8 cellular contexts compared by ENCODE assay signal in the genomic region with DNA sequence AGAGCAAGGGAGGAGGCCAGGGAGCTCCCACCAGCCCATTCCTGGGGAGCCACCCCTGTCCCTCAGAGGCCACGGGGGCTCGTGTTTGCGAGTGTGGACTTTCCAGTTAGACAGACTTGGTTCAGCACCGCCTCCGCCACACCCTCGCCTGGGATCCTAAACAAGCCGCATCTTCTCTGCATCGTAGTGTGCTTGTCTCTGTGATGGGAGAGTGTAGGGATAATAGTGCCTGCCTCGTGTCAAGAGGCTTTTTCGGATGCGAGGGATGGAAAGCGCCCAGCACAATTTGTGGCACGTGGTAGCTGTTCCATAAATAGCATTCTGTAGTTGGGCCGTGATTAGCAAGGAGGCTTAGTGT. TPM values are rescaled to one million over a fixed set of nuclear protein-coding genes. Genes with fewer than 3 reads are reported as not detected.
DNase-seq lines count a peak whose midpoint lies in the region; ATAC-seq and TF ChIP-seq lines count a peak whose summit lies in the region.

No MANE protein-coding gene starts in this region.

- CTCF ChIA-PET in activated CD4-positive, alpha-beta T cell treated with anti-CD3 and anti-CD28 coated beads, Interleukin-2, amount 10 ng/mL, durations not matched to agents 7 days and 5 days (lab: Charles Lee), result interaction anchor here (0.6 kb wide), 1 partner anchor 56 kb away, joined by 4 read pairs; no protein-coding TSS in a partner anchor

- no peaks in the 10 kb centered on the region for H3K9me3 Mint-ChIP-seq in activated CD4-positive, alpha-beta T cell treated with anti-CD3 and anti-CD28 coated beads, Interleukin-2, amount 10 ng/mL, durations not matched to agents 7 days and 5 days

- H3K9me3 ChIP-seq in duodenal mucosa (ENCODE audit: control insufficient read depth in 1 of 2, low read length in 2 of 2) (no peaks in the 10 kb centered on the region), muscle layer of colon (ENCODE audit: low read length) (no peaks in the 10 kb centered on the region), tibial nerve (no peaks in the 10 kb centered on the region)

- no peak for TF ChIP-seq CTCF in tibial nerve (IDR thresholded peaks at IDR 0.05)

- no peak for TF ChIP-seq EP300 in tibial nerve (IDR thresholded peaks at IDR 0.05)

- H3K4me1 ChIP-seq in duodenal mucosa (ENCODE audit: control insufficient read depth in 1 of 2, insufficient read depth in 2 of 2, low read length in 2 of 2) (peaks cover 19 to 27% of the 10 kb centered on the region in 2 donors), muscle layer of colon (ENCODE audit: insufficient read depth, low read length) (peaks cover 18% of the 10 kb centered on the region), tibial nerve (peaks cover 0 to 23% (median 15%) of the 10 kb centered on the region in 4 donors)

- no peaks in the 10 kb centered on the region for H3K36me3 ChIP-seq in duodenal mucosa (ENCODE audit: control insufficient read depth in 1 of 2, insufficient read depth in 2 of 2, low read length in 2 of 2)
- H3K36me3 ChIP-seq in muscle layer of colon (ENCODE audit: insufficient read depth, low read length), result no peaks in the 10 kb centered on the region
- no peaks in the 10 kb centered on the region for H3K36me3 ChIP-seq in tibial nerve

- H3K27me3 Mint-ChIP-seq in activated CD4-positive, alpha-beta T cell treated with anti-CD3 and anti-CD28 coated beads, Interleukin-2, amount 10 ng/mL, durations not matched to agents 7 days and 5 days, result peaks cover 25% of the 10 kb centered on the region

- H3K27ac ChIP-seq in duodenal mucosa (ENCODE audit: low read depth, low read length) (peak overlapping the region; percentile 6), muscle layer of colon (ENCODE audit: low read depth, low read length) (peak overlapping the region; percentile 72), tibial nerve (peak overlapping the region in 3 of 4 donors; percentile 79 to 85 (median 80))

- 40 to 55% methylated on average over 12 to 14 of the region's 14 CpGs for WGBS in tibial nerve, 2 donors

- no peaks in the 10 kb centered on the region for H3K36me3 Mint-ChIP-seq in activated CD4-positive, alpha-beta T cell treated with anti-CD3 and anti-CD28 coated beads, Interleukin-2, amount 10 ng/mL, durations not matched to agents 7 days and 5 days (ENCODE audit: low read depth)

- peak overlapping the region; percentile 6 for H3K27ac Mint-ChIP-seq in activated CD4-positive, alpha-beta T cell treated with anti-CD3 and anti-CD28 coated beads, Interleukin-2, amount 10 ng/mL, durations not matched to agents 7 days and 5 days

- H3K9ac ChIP-seq in duodenal mucosa (ENCODE audit: low read depth in 1 of 2, low read length in 2 of 2), result peak overlapping the region; percentile 11 to 64
- no peak overlapping the region for H3K9ac ChIP-seq in muscle layer of colon (ENCODE audit: low read length)

- DNase-seq in activated CD4-positive, alpha-beta T cell treated with anti-CD3 and anti-CD28 coated beads, Interleukin-2, amount 10 ng/mL, durations not matched to agents 7 days and 5 days, result no peak
- no peak for DNase-seq in activated CD4-positive, alpha-beta T cell treated with anti-CD3 and anti-CD28 coated beads, Interleukin-2, amount 50 U/mL, for 48 hours
- DNase-seq in tibial nerve (ENCODE audit: low spot score in 2 of 2) (no peak), hippocampal formation (lab: John Stamatoyannopoulos, UW) (no peak)
- no peak for DNase-seq in stimulated activated CD8-positive, alpha-beta memory T cell treated with anti-CD3 and anti-CD28 coated beads, Interleukin-4, amount 100 ng/mL, for 48 hours

- TF ChIP-seq POLR2A in tibial nerve (IDR thresholded peaks at IDR 0.05), result no peak

- peaks cover 12% of the 10 kb centered on the region for H3K4me1 Mint-ChIP-seq in activated CD4-positive, alpha-beta T cell treated with anti-CD3 and anti-CD28 coated beads, Interleukin-2, amount 10 ng/mL, durations not matched to agents 7 days and 5 days

- H3K4me3 ChIP-seq in duodenal mucosa (ENCODE audit: low read depth in 1 of 2, low read length in 2 of 2) (peak overlapping the region; percentile 60 to 70), muscle layer of colon (ENCODE audit: low read depth in 1 of 2, low read length in 2 of 2) (no peak overlapping the region), tibial nerve (peak overlapping the region in 2 of 4 donors; percentile 70 to 76)

- POLR2A ChIA-PET in activated CD4-positive, alpha-beta T cell treated with anti-CD3 and anti-CD28 coated beads, Interleukin-2, amount 10 ng/mL, durations not matched to agents 7 days and 5 days (lab: Charles Lee), result no interaction called here

- no peak for ATAC-seq in HG03442 (IDR thresholded peaks at IDR 0.05; ENCODE audit: unreplicated experiment)

- H3K4me3 Mint-ChIP-seq in activated CD4-positive, alpha-beta T cell treated with anti-CD3 and anti-CD28 coated beads, Interleukin-2, amount 10 ng/mL, durations not matched to agents 7 days and 5 days, result peak overlapping the region; percentile 58

- H3K27me3 ChIP-seq in duodenal mucosa (ENCODE audit: control insufficient read depth in 1 of 2, insufficient read depth in 2 of 2, low read length in 2 of 2), result no peaks in the 10 kb centered on the region
- no peaks in the 10 kb centered on the region for H3K27me3 ChIP-seq in muscle layer of colon (ENCODE audit: control insufficient read depth in 1 of 2, insufficient read depth in 2 of 2, low read length in 2 of 2)
- H3K27me3 ChIP-seq in tibial nerve, result no peaks in the 10 kb centered on the region

RNA-seq across cellular contexts. Expression of gene PPP1R13B, which starts 1.3 kb away (rescaled TPM):
- 10 to 100 TPM; 11.6 to 12.0 TPM for total RNA-seq in activated CD4-positive, alpha-beta T cell treated with anti-CD3 and anti-CD28 coated beads, Interleukin-2, amount 10 ng/mL, durations not matched to agents 7 days and 5 days
- total RNA-seq in tibial nerve, result 10 to 100 TPM; 10.7 to 48.3 (median 23.3) TPM

Comparison
In these comparisons a context has a peak if more than half of its experiments do, and no peak if none do; other contexts are left out.
1. H3K27ac ChIP-seq: peak in every context shown above with its lines; median percentile 80 in tibial nerve; 72 in muscle layer of colon; 6 in duodenal mucosa.
2. H3K4me3 ChIP-seq: peak in duodenal mucosa (2 of 2); none in muscle layer of colon (0 of 2).